Comparison of ENCODE assay signal across 1 cellular context in genomic region chr2:148817210-148817708, GRCh38.
TF ChIP-seq lines count a peak whose summit lies in the region.

No MANE protein-coding gene starts in this region.

TF ChIP-seq in WTC11, 78 proteins besides CTCF, POLR2A, EP300 and RAD21 (continued from another document):
- TF ChIP-seq, protein P1, sequence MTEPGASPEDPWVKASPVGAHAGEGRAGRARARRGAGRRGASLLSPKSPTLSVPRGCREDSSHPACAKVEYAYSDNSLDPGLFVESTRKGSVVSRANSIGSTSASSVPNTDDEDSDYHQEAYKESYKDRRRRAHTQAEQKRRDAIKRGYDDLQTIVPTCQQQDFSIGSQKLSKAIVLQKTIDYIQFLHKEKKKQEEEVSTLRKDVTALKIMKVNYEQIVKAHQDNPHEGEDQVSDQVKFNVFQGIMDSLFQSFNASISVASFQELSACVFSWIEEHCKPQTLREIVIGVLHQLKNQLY (CRISPR knock-in tag; IDR thresholded peaks at IDR 0.05), result no peak
- TF ChIP-seq CDX4 (CRISPR knock-in tag; IDR thresholded peaks at IDR 0.05; ENCODE audit: borderline replicate concordance) (no peak), FOXK1 (CRISPR knock-in tag; IDR thresholded peaks at IDR 0.05) (no peak), TEAD4 (CRISPR knock-in tag; IDR thresholded peaks at IDR 0.05) (no peak), OVOL2 (CRISPR knock-in tag; IDR thresholded peaks at IDR 0.05; ENCODE audit: borderline replicate concordance) (no peak), TP53 (CRISPR knock-in tag; IDR thresholded peaks at IDR 0.05) (no peak), PREB (CRISPR knock-in tag; IDR thresholded peaks at IDR 0.05; ENCODE audit: borderline replicate concordance) (no peak), ATF3 (CRISPR knock-in tag; conservative IDR thresholded peaks at IDR 0.05) (no peak)
TF ChIP-seq in WTC11: peak in this region for 0.
